Comparison of ENCODE assay signal across 9 cellular contexts in the genomic region with DNA sequence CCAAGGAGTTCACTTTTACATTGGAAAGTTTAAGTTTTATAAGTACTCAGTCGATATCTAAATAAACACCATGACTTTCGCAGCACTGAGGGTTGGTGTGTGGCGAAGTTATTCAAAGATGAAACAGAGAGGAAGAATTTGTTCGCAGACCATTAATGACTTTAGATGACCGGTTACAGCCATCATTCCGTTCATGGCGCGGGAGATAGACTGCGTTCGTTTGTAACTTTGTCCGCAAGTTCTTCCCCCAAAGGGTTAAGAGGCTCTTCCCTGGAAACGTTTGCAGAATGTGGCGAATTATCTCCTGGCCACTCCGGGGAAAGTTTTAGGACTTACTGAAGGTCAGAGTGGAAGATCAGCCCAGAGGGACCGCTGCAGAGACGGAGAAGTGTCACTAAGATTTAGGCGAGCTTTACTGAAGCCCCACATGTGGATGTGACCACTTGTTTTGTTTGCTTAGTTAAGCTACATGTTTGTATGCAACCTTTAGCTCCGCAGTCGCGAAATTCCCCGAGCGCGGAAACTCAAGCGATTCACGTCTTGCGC. TPM values are rescaled to one million over a fixed set of nuclear protein-coding genes. Genes with fewer than 3 reads are reported as not detected.
DNase-seq lines count a peak whose midpoint lies in the region; TF ChIP-seq lines count a peak whose summit lies in the region.
"Had no signal": no experiment of that assay in that cellular context is flagged by ENCODE, and none has a peak within 500 bp of the region (broad histone marks: within the 10 kb centered on the region; RNA-seq: fewer than 3 reads in every experiment).

No MANE protein-coding gene starts in this region.

- H3K27ac Mint-ChIP-seq in activated naive CD4-positive, alpha-beta T cell treated with anti-CD3 and anti-CD28 coated beads, Interleukin-2, amount 50 U/mL, for 24 hours: peak overlapping the region; percentile 65
- no peak overlapping the region for H3K27ac Mint-ChIP-seq in activated CD4-positive, alpha-beta memory T cell treated with anti-CD3 and anti-CD28 coated beads, Interleukin-2, amount 10 ng/mL, durations not matched to agents 7 days and 5 days

- H3K27ac ChIP-seq in iPS-20b (ENCODE audit: low read length) (no peak overlapping the region), suprapubic skin (no peak overlapping the region)

- H3K9me3 ChIP-seq in iPS-20b (ENCODE audit: insufficient read depth, low read depth, low read length) (no peaks in the 10 kb centered on the region; the same call in 1 of the 2 replicates), suprapubic skin (no peaks in the 10 kb centered on the region)

- CTCF ChIA-PET in activated CD4-positive, alpha-beta memory T cell treated with anti-CD3 and anti-CD28 coated beads, Interleukin-2, amount 10 ng/mL, durations not matched to agents 7 days and 5 days (lab: Charles Lee): interaction anchor here (0.7 to 2.4 kb wide), 19 partner anchors 10 to 372 kb away, joined by 3 to 22 read pairs (median 4); no protein-coding TSS in a partner anchor

- peaks cover 4% of the 10 kb centered on the region for H3K36me3 Mint-ChIP-seq in activated naive CD4-positive, alpha-beta T cell treated with anti-CD3 and anti-CD28 coated beads, Interleukin-2, amount 50 U/mL, for 24 hours
- peaks cover 7% of the 10 kb centered on the region for H3K36me3 Mint-ChIP-seq in activated CD4-positive, alpha-beta memory T cell treated with anti-CD3 and anti-CD28 coated beads, Interleukin-2, amount 10 ng/mL, durations not matched to agents 7 days and 5 days (ENCODE audit: low read depth)

- H3K9ac ChIP-seq in iPS-20b (ENCODE audit: low read depth, low read length): no peak overlapping the region

- H3K4me3 Mint-ChIP-seq in activated naive CD4-positive, alpha-beta T cell treated with anti-CD3 and anti-CD28 coated beads, Interleukin-2, amount 50 U/mL, for 24 hours: no peak overlapping the region
- H3K4me3 Mint-ChIP-seq in activated CD4-positive, alpha-beta memory T cell treated with anti-CD3 and anti-CD28 coated beads, Interleukin-2, amount 10 ng/mL, durations not matched to agents 7 days and 5 days: peak overlapping the region; percentile 24

- peaks cover 52% of the 10 kb centered on the region for H3K27me3 Mint-ChIP-seq in activated naive CD4-positive, alpha-beta T cell treated with anti-CD3 and anti-CD28 coated beads, Interleukin-2, amount 50 U/mL, for 24 hours
- H3K27me3 Mint-ChIP-seq in activated CD4-positive, alpha-beta memory T cell treated with anti-CD3 and anti-CD28 coated beads, Interleukin-2, amount 10 ng/mL, durations not matched to agents 7 days and 5 days: peaks cover 74% of the 10 kb centered on the region

- H3K4me1 ChIP-seq in iPS-20b (ENCODE audit: insufficient read depth, low read length) (peaks cover 3% of the 10 kb centered on the region; the same call in 1 of the 2 replicates), suprapubic skin (peaks cover 30% of the 10 kb centered on the region)

- H3K9me3 Mint-ChIP-seq in activated naive CD4-positive, alpha-beta T cell treated with anti-CD3 and anti-CD28 coated beads, Interleukin-2, amount 50 U/mL, for 24 hours: peaks cover 6% of the 10 kb centered on the region
- no peaks in the 10 kb centered on the region for H3K9me3 Mint-ChIP-seq in activated CD4-positive, alpha-beta memory T cell treated with anti-CD3 and anti-CD28 coated beads, Interleukin-2, amount 10 ng/mL, durations not matched to agents 7 days and 5 days

- no peak for DNase-seq in activated naive CD4-positive, alpha-beta T cell treated with Interleukin-2 at 50 U/mL for 16 hours
- DNase-seq in activated CD4-positive, alpha-beta memory T cell treated with anti-CD3 and anti-CD28 coated beads, Interleukin-2, amount 10 ng/mL, durations not matched to agents 7 days and 5 days: no peak
- DNase-seq in suprapubic skin (ENCODE audit: low spot score in 2 of 2) (no peak), NCI-H526 (lab: John Stamatoyannopoulos, UW) (no peak), NK-92 (lab: John Stamatoyannopoulos, UW; ENCODE audit: unreplicated experiment) (no peak)
- DNase-seq in activated effector memory CD4-positive, alpha-beta T cell treated with Interleukin-2 at 50 U/mL for 16 hours: no peak
- DNase-seq: NCI-H2171 treated with DMSO at 0.1 percent for 48 hours had no signal

- peak overlapping the region; percentile 55; the same call in 1 of the 2 replicates for H3K4me3 ChIP-seq in iPS-20b (ENCODE audit: low read length)
- H3K4me3 ChIP-seq in suprapubic skin: peak overlapping the region; percentile 22

- H3K36me3 ChIP-seq in iPS-20b (ENCODE audit: insufficient read depth, low read depth, low read length) (no peaks in the 10 kb centered on the region), suprapubic skin (no peaks in the 10 kb centered on the region)

- TF ChIP-seq EP300 in suprapubic skin (IDR thresholded peaks at IDR 0.05): no peak

- H3K27me3 ChIP-seq in iPS-20b (ENCODE audit: insufficient read depth, low read length): peaks cover 82% of the 10 kb centered on the region
- H3K27me3 ChIP-seq in suprapubic skin: peaks cover 93% of the 10 kb centered on the region

- no peak for TF ChIP-seq POLR2A in suprapubic skin (IDR thresholded peaks at IDR 0.05)

- no peak for TF ChIP-seq CTCF in suprapubic skin (IDR thresholded peaks at IDR 0.05)

- WGBS in suprapubic skin: 17% methylated on average over 26 of the region's 26 CpGs

- peaks cover 18% of the 10 kb centered on the region for H3K4me1 Mint-ChIP-seq in activated naive CD4-positive, alpha-beta T cell treated with anti-CD3 and anti-CD28 coated beads, Interleukin-2, amount 50 U/mL, for 24 hours
- H3K4me1 Mint-ChIP-seq in activated CD4-positive, alpha-beta memory T cell treated with anti-CD3 and anti-CD28 coated beads, Interleukin-2, amount 10 ng/mL, durations not matched to agents 7 days and 5 days: peaks cover 23% of the 10 kb centered on the region

- POLR2A ChIA-PET in activated CD4-positive, alpha-beta memory T cell treated with anti-CD3 and anti-CD28 coated beads, Interleukin-2, amount 10 ng/mL, durations not matched to agents 7 days and 5 days (lab: Charles Lee): no interaction called here

RNA-seq across cellular contexts. Expression of a gene that starts 2.2 kb away (rescaled TPM):
- total RNA-seq in activated CD4-positive, alpha-beta memory T cell treated with anti-CD3 and anti-CD28 coated beads, Interleukin-2, amount 10 ng/mL, durations not matched to agents 7 days and 5 days: under 1 TPM; 0.28 to 0.38 TPM
- under 1 TPM in 3 of 4 donors, not detected in 1; 0.26 to 0.52 (median 0.51) TPM for total RNA-seq in suprapubic skin

RNA-seq across cellular contexts. Expression of a gene that starts 47.5 kb away (rescaled TPM):
- 100 to 1,000 TPM; 716 to 729 TPM for total RNA-seq in activated CD4-positive, alpha-beta memory T cell treated with anti-CD3 and anti-CD28 coated beads, Interleukin-2, amount 10 ng/mL, durations not matched to agents 7 days and 5 days
- 100 to 1,000 TPM; 473 to 851 (median 620) TPM for total RNA-seq in suprapubic skin
